ENCODE assay signal across 24 cellular contexts in the genomic region with DNA sequence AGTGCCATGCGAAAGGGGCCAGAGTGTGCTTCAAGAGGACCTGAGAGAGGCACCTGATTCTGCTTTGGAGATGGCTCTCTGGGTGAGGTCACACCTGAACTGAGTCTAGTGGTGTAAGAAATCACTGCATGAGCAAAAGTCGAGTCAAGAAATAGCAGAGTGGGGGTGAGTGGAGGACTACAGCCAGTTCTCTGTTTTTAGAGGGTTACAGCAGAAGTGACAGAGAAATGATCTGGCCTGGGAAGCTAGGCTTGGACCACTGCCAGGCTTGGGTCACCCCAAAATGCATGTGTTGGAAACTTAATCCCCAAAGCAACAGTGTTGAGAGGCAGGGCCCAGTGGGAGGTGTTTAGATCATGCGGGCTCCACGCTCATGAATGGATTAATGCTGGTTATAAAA.
"Had no signal": no experiment of that assay in that cellular context is flagged by ENCODE, and none has a peak within 500 bp of the region (broad histone marks: within the 10 kb centered on the region; RNA-seq: fewer than 3 reads in every experiment).

No MANE protein-coding gene starts in this region.

- ATAC-seq: effector memory CD8-positive, alpha-beta T cell; esophagus mucosa; gastrocnemius medialis; heart right ventricle; left cardiac atrium; left lung; left ventricle myocardium superior; lower lobe of right lung; mucosa of descending colon had no signal

- H3K9me3 ChIP-seq: esophagus squamous epithelium, gastrocnemius medialis, heart right ventricle, left lung, lower lobe of right lung, mucosa of descending colon had no signal

- H3K4me1 ChIP-seq: esophagus squamous epithelium, gastrocnemius medialis, heart right ventricle, left lung, lower lobe of right lung had no signal

- H3K4me3 ChIP-seq: esophagus squamous epithelium, gastrocnemius medialis, heart right ventricle, left lung, lower lobe of right lung, mucosa of descending colon had no signal

- DNase-seq: cortex of kidney; effector CD8-positive, alpha-beta T cell; effector memory CD8-positive, alpha-beta T cell; endodermal cell; erythroblast; esophagus squamous epithelium; foreskin fibroblast; foreskin melanocyte; gastrocnemius medialis; glutamatergic neuron; head of caudate nucleus; heart right ventricle; hippocampal formation; left cardiac atrium; left lung; left ventricle myocardium superior; lower lobe of right lung; mesenchymal stem cell; mucosa of descending colon; naive B cell had no signal

- H3K27me3 Mint-ChIP-seq: dendritic cell treated with granulocyte-macrophage colony-stimulating factor and Interleukin-4, amounts not matched to agents 40 ng/mL and 50 ng/mL, for 4 days; effector memory CD8-positive, alpha-beta T cell had no signal

- H3K27me3 ChIP-seq: esophagus squamous epithelium, gastrocnemius medialis, heart right ventricle, left lung had no signal

- H3K9me3 Mint-ChIP-seq: dendritic cell treated with granulocyte-macrophage colony-stimulating factor and Interleukin-4, amounts not matched to agents 40 ng/mL and 50 ng/mL, for 4 days; endodermal cell; mesothelial cell of epicardium had no signal

- H3K27ac ChIP-seq: epithelial cell of prostate, esophagus squamous epithelium, gastrocnemius medialis, heart right ventricle, left lung, lower lobe of right lung had no signal

- H3K4me1 Mint-ChIP-seq: mesothelial cell of epicardium, naive B cell had no signal

- H3K4me3 Mint-ChIP-seq: dendritic cell treated with granulocyte-macrophage colony-stimulating factor and Interleukin-4, amounts not matched to agents 40 ng/mL and 50 ng/mL, for 4 days; effector memory CD8-positive, alpha-beta T cell; endodermal cell; mesothelial cell of epicardium; naive B cell had no signal

- H3K27ac Mint-ChIP-seq: dendritic cell treated with granulocyte-macrophage colony-stimulating factor and Interleukin-4, amounts not matched to agents 40 ng/mL and 50 ng/mL, for 4 days; effector memory CD8-positive, alpha-beta T cell; endodermal cell; mesothelial cell of epicardium had no signal

- H3K36me3 Mint-ChIP-seq: mesothelial cell of epicardium, naive B cell had no signal

- H3K36me3 ChIP-seq: esophagus squamous epithelium, gastrocnemius medialis, heart right ventricle, left lung, lower lobe of right lung had no signal
